1 cellular context compared by ENCODE assay signal in genomic region chr1:167665469-167665868, GRCh38.
TF ChIP-seq lines count a peak whose summit lies in the region.

No MANE protein-coding gene starts in this region.

TF ChIP-seq in WTC11, 78 proteins besides CTCF, POLR2A, EP300 and RAD21 (continued from another document):
- TF ChIP-seq AFF4 (CRISPR knock-in tag; IDR thresholded peaks at IDR 0.05; ENCODE audit: borderline replicate concordance), result no peak
